Comparison of ENCODE assay signal across 1 cellular context in genomic region chr10:131089861-131090260, GRCh38.
TF ChIP-seq lines count a peak whose summit lies in the region.

No MANE protein-coding gene starts in this region.

TF ChIP-seq in GM23338, 12 proteins besides CTCF, POLR2A, EP300 and RAD21 (continued from another document):
- no peak for TF ChIP-seq ZNF462 (CRISPR knock-in tag; IDR thresholded peaks at IDR 0.05)
- TF ChIP-seq ZNF114 (CRISPR knock-in tag; IDR thresholded peaks at IDR 0.05), result no peak
- no peak for TF ChIP-seq STAT1 (IDR thresholded peaks at IDR 0.05; ENCODE audit: unreplicated experiment)
- no peak for TF ChIP-seq JUNB (IDR thresholded peaks at IDR 0.05; ENCODE audit: unreplicated experiment)
- TF ChIP-seq ZNF331 (CRISPR knock-in tag; IDR thresholded peaks at IDR 0.05; ENCODE audit: low read depth), result no peak
- TF ChIP-seq ETS1 (IDR thresholded peaks at IDR 0.05), result no peak
- TF ChIP-seq NANOG (IDR thresholded peaks at IDR 0.05; ENCODE audit: borderline replicate concordance), result no peak
- TF ChIP-seq REST (IDR thresholded peaks at IDR 0.05; ENCODE audit: unreplicated experiment), result no peak
- TF ChIP-seq EZH2 (IDR thresholded peaks at IDR 0.05; ENCODE audit: low read depth, unreplicated experiment), result no peak
